Comparison of ENCODE assay signal across 9 cellular contexts in genomic region chr1:183227963-183228649, GRCh38. TPM values are rescaled to one million over a fixed set of nuclear protein-coding genes. Genes with fewer than 3 reads are reported as not detected.
A peak's percentile ranks its signal among the peaks of the same experiment; 100 is the strongest.
DNase-seq lines count a peak whose midpoint lies in the region; ATAC-seq, FAIRE-seq and TF ChIP-seq lines count a peak whose summit lies in the region.
"Had no signal": no experiment of that assay in that cellular context is flagged by ENCODE, and none has a peak within 500 bp of the region (broad histone marks: within the 10 kb centered on the region; RNA-seq: fewer than 3 reads in every experiment).

No MANE protein-coding gene starts in this region.

- no peaks in the 10 kb centered on the region for H3K9me2 ChIP-seq in MM.1S (replicated peaks; ENCODE audit: insufficient read depth, low read length)

- H3F3A ChIP-seq in MM.1S (ENCODE audit: insufficient read depth, low read length) = no peaks in the 10 kb centered on the region

- no peaks in the 10 kb centered on the region for H3K79me2 ChIP-seq in MM.1S (ENCODE audit: low read length)

- no peak overlapping the region for H3K9ac ChIP-seq in MM.1S (ENCODE audit: low read length)

- H3K9me3 ChIP-seq in MM.1S (replicated peaks; ENCODE audit: insufficient read depth, low read length) = no peaks in the 10 kb centered on the region

- peak; percentile 36 for ATAC-seq in activated CD8-positive, alpha-beta memory T cell treated with anti-CD3 and anti-CD28 coated beads, Interleukin-2, amount 10 ng/mL, durations not matched to agents 7 days and 5 days
- ATAC-seq in HG03135 (IDR thresholded peaks at IDR 0.05; ENCODE audit: unreplicated experiment) (no peak), GM19452 (IDR thresholded peaks at IDR 0.05; ENCODE audit: unreplicated experiment) (no peak)

- H3K9me3 Mint-ChIP-seq in activated CD8-positive, alpha-beta memory T cell treated with anti-CD3 and anti-CD28 coated beads, Interleukin-2, amount 10 ng/mL, durations not matched to agents 7 days and 5 days (ENCODE audit: low read depth) = no peaks in the 10 kb centered on the region
- no peaks in the 10 kb centered on the region for H3K9me3 Mint-ChIP-seq in progenitor cell of endocrine pancreas (ENCODE audit: low read depth)
- H3K9me3 Mint-ChIP-seq: T-cell had no signal

- H3K27ac Mint-ChIP-seq in activated CD8-positive, alpha-beta memory T cell treated with anti-CD3 and anti-CD28 coated beads, Interleukin-2, amount 10 ng/mL, durations not matched to agents 7 days and 5 days = no peak overlapping the region
- peak overlapping the region; percentile 67 for H3K27ac Mint-ChIP-seq in progenitor cell of endocrine pancreas
- H3K27ac Mint-ChIP-seq: T-cell had no signal

- H3K27me3 Mint-ChIP-seq in activated CD8-positive, alpha-beta memory T cell treated with anti-CD3 and anti-CD28 coated beads, Interleukin-2, amount 10 ng/mL, durations not matched to agents 7 days and 5 days = peaks cover 2% of the 10 kb centered on the region
- no peaks in the 10 kb centered on the region for H3K27me3 Mint-ChIP-seq in progenitor cell of endocrine pancreas

- H4K20me1 ChIP-seq in MM.1S (ENCODE audit: insufficient read depth, low read length) = no peaks in the 10 kb centered on the region

- H3K36me3 Mint-ChIP-seq in activated CD8-positive, alpha-beta memory T cell treated with anti-CD3 and anti-CD28 coated beads, Interleukin-2, amount 10 ng/mL, durations not matched to agents 7 days and 5 days = no peaks in the 10 kb centered on the region
- no peaks in the 10 kb centered on the region for H3K36me3 Mint-ChIP-seq in progenitor cell of endocrine pancreas (ENCODE audit: insufficient read depth)
- H3K36me3 Mint-ChIP-seq: T-cell had no signal

- no peak overlapping the region for H3K27ac ChIP-seq in MM.1S (ENCODE audit: low read length)

- H3K4me2 ChIP-seq in MM.1S (ENCODE audit: low read depth, low read length) = no peak overlapping the region

- no peaks in the 10 kb centered on the region for H3K27me3 ChIP-seq in MM.1S (replicated peaks; ENCODE audit: insufficient read depth, low read length)

- peaks cover 6% of the 10 kb centered on the region for H3K4me1 ChIP-seq in MM.1S (ENCODE audit: low read length)

- CTCF ChIA-PET in activated CD8-positive, alpha-beta memory T cell treated with anti-CD3 and anti-CD28 coated beads, Interleukin-2, amount 10 ng/mL, durations not matched to agents 7 days and 5 days (lab: Charles Lee) = interaction anchor here (0.9 to 1.4 kb wide), 4 partner anchors 10 to 133 kb away, joined by 3 to 4 read pairs (median 3); no protein-coding TSS in a partner anchor

- TF ChIP-seq CTCF in D721Med (IDR thresholded peaks at IDR 0.05; ENCODE audit: insufficient read depth, missing control alignments) (peak; percentile 65), MM.1S (IDR thresholded peaks at IDR 0.05; ENCODE audit: low read length) (peak; percentile 95), foreskin fibroblast (IDR thresholded peaks at IDR 0.05; ENCODE audit: low read depth, low read length) (peak; percentile 66), progenitor cell of endocrine pancreas (IDR thresholded peaks at IDR 0.05; ENCODE audit: unreplicated experiment) (peak; percentile 65)

- H3K4me1 Mint-ChIP-seq in activated CD8-positive, alpha-beta memory T cell treated with anti-CD3 and anti-CD28 coated beads, Interleukin-2, amount 10 ng/mL, durations not matched to agents 7 days and 5 days = peaks cover 11% of the 10 kb centered on the region
- peaks cover 11% of the 10 kb centered on the region for H3K4me1 Mint-ChIP-seq in progenitor cell of endocrine pancreas (ENCODE audit: low read depth)

- FAIRE-seq in D721Med (lab: Jason Lieb, UNC) = no peak
- FAIRE-seq in GM19239 (lab: Jason Lieb, UNC) = peak; percentile 39

- H3K36me3 ChIP-seq in MM.1S (replicated peaks; ENCODE audit: insufficient read depth, low read length) = no peaks in the 10 kb centered on the region

- no peak overlapping the region for H3K4me3 Mint-ChIP-seq in activated CD8-positive, alpha-beta memory T cell treated with anti-CD3 and anti-CD28 coated beads, Interleukin-2, amount 10 ng/mL, durations not matched to agents 7 days and 5 days
- no peak overlapping the region for H3K4me3 Mint-ChIP-seq in progenitor cell of endocrine pancreas (ENCODE audit: low read depth)
- H3K4me3 Mint-ChIP-seq: T-cell had no signal

- H2AFZ ChIP-seq in MM.1S (ENCODE audit: low read length) = no peak overlapping the region

- H3K4me3 ChIP-seq in MM.1S (ENCODE audit: low read length) = no peak overlapping the region
- no peak overlapping the region for H3K4me3 ChIP-seq in foreskin fibroblast (ENCODE audit: low read depth in 1 of 2, low read length in 2 of 2)

- DNase-seq in D721Med (ENCODE audit: insufficient read length, low spot score) = peak; percentile 45
- DNase-seq in GM19239 (ENCODE audit: insufficient read length, low spot score) = peak; percentile 30
- DNase-seq in MM.1S = peak; percentile 58
- peak; percentile 54 for DNase-seq in activated CD8-positive, alpha-beta memory T cell treated with anti-CD3 and anti-CD28 coated beads, Interleukin-2, amount 10 ng/mL, durations not matched to agents 7 days and 5 days
- peak in 1 of 2 donors; percentile 61 for DNase-seq in foreskin fibroblast
- DNase-seq in progenitor cell of endocrine pancreas (ENCODE audit: low spot score, unreplicated experiment) = peak; percentile 28

RNA-seq across cellular contexts. Expression of gene LAMC2, which starts 42.0 kb away (rescaled TPM):
- total RNA-seq in activated CD8-positive, alpha-beta memory T cell treated with anti-CD3 and anti-CD28 coated beads, Interleukin-2, amount 10 ng/mL, durations not matched to agents 7 days and 5 days = not detected
- 4.5 and 5.8 TPM in 2 replicates for total RNA-seq in progenitor cell of endocrine pancreas
